In the genomic region with DNA sequence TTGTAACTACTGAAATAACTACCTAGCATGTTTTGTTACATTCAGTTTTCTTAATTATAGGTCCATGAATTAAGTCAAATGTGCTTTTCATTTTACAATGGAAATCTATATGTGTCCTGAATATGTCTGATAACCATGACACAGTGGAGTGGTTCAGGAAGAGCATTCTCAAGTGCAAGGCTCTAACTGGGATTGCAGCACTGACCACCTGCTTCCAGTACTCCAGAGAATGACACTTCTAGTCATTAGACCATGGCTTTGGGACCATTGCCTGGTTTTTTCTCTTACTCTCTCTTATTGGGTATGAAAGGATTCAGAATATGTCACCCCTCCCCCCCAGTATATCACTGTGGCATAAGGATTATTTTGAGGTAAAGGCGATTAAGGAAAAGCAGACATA, we compare ENCODE assay signal across 19 cellular contexts.
"Had no signal": no experiment of that assay in that cellular context is flagged by ENCODE, and none has a peak within 500 bp of the region (broad histone marks: within the 10 kb centered on the region; RNA-seq: fewer than 3 reads in every experiment).

No MANE protein-coding gene starts in this region.

- H3K27ac Mint-ChIP-seq: activated naive CD4-positive, alpha-beta T cell treated with anti-CD3 and anti-CD28 coated beads, Interleukin-2, amount 50 U/mL, for 72 hours; activated T-helper 1 cell treated with anti-CD3 and anti-CD28 coated beads, Interleukin-12 subunit alpha, Interleukin-12 subunit beta, Interleukin-2, Interleukin-4 antibody, amounts not matched to agents 30 ng/mL and 10 ng/mL and 1 ng/mL, durations not matched to agents 14 hours and 24 hours and 36 hours; mesothelial cell of epicardium; nephron; stimulated activated naive B cell treated with anti-CD40 and anti-IgM and Interleukin-4, amounts not matched to agents 10 μg/mL and 1 μg/mL and 100 μg/mL, for 72 hours had no signal

- H3K27me3 Mint-ChIP-seq: stimulated activated naive B cell treated with anti-CD40 and anti-IgM and Interleukin-4, amounts not matched to agents 10 μg/mL and 1 μg/mL and 100 μg/mL, for 72 hours had no signal

- H3K9me3 ChIP-seq: adrenal gland, lower lobe of right lung, sigmoid colon, spleen, thoracic aorta, upper lobe of right lung had no signal

- H3K9me3 Mint-ChIP-seq: activated naive CD4-positive, alpha-beta T cell treated with anti-CD3 and anti-CD28 coated beads, Interleukin-2, amount 50 U/mL, for 72 hours; activated T-helper 1 cell treated with anti-CD3 and anti-CD28 coated beads, Interleukin-12 subunit alpha, Interleukin-12 subunit beta, Interleukin-2, Interleukin-4 antibody, amounts not matched to agents 30 ng/mL and 10 ng/mL and 1 ng/mL, durations not matched to agents 14 hours and 24 hours and 36 hours; mesothelial cell of epicardium; nephron; stimulated activated naive B cell treated with anti-CD40 and anti-IgM and Interleukin-4, amounts not matched to agents 10 μg/mL and 1 μg/mL and 100 μg/mL, for 72 hours had no signal

- H3K36me3 ChIP-seq: adrenal gland, lower lobe of right lung, sigmoid colon, spleen, thoracic aorta, upper lobe of right lung had no signal

- H3K4me1 Mint-ChIP-seq: mesothelial cell of epicardium, nephron had no signal

- H3K36me3 Mint-ChIP-seq: activated naive CD4-positive, alpha-beta T cell treated with anti-CD3 and anti-CD28 coated beads, Interleukin-2, amount 50 U/mL, for 72 hours; mesothelial cell of epicardium had no signal

- H3K4me3 Mint-ChIP-seq: activated T-helper 1 cell treated with anti-CD3 and anti-CD28 coated beads, Interleukin-12 subunit alpha, Interleukin-12 subunit beta, Interleukin-2, Interleukin-4 antibody, amounts not matched to agents 30 ng/mL and 10 ng/mL and 1 ng/mL, durations not matched to agents 14 hours and 24 hours and 36 hours; mesothelial cell of epicardium; nephron; stimulated activated naive B cell treated with anti-CD40 and anti-IgM and Interleukin-4, amounts not matched to agents 10 μg/mL and 1 μg/mL and 100 μg/mL, for 72 hours had no signal

- DNase-seq: activated CD4-positive, alpha-beta T cell treated with anti-CD3 and anti-CD28 coated beads for 1 hour; activated CD4-positive, alpha-beta T cell treated with anti-CD3 and anti-CD28 coated beads, Interleukin-2, amount 50 U/mL, for 4 hours; activated gamma-delta T cell treated with Interleukin-2 at 50 U/mL for 16 hours; adrenal gland; cerebellar nuclear complex; cortex of kidney; head of caudate nucleus; lower lobe of right lung; nucleus accumbens; sigmoid colon; spleen; stimulated activated CD4-positive, alpha-beta T cell treated with anti-CD3 and anti-CD28 coated beads, Interleukin-4, amount 100 ng/mL, for 4 hours; stimulated activated naive B cell treated with anti-CD40 and anti-IgM and Interleukin-4, amounts not matched to agents 10 μg/mL and 1 μg/mL and 100 μg/mL, for 72 hours; upper lobe of right lung had no signal

- H3K4me3 ChIP-seq: adrenal gland, lower lobe of right lung, sigmoid colon, spleen, thoracic aorta, upper lobe of right lung had no signal

- H3K27me3 ChIP-seq: adrenal gland, sigmoid colon, spleen, upper lobe of right lung had no signal

- H3K27ac ChIP-seq: adrenal gland, lower lobe of right lung, sigmoid colon, spleen, thoracic aorta, upper lobe of right lung had no signal

- ATAC-seq: activated naive CD4-positive, alpha-beta T cell treated with anti-CD3 and anti-CD28 coated beads, Interleukin-2, amount 50 U/mL, for 72 hours; lower lobe of right lung; stimulated activated naive B cell treated with anti-CD40 and anti-IgM and Interleukin-4, amounts not matched to agents 10 μg/mL and 1 μg/mL and 100 μg/mL, for 72 hours; upper lobe of right lung had no signal
